17 cellular contexts compared by ENCODE assay signal in the genomic region with DNA sequence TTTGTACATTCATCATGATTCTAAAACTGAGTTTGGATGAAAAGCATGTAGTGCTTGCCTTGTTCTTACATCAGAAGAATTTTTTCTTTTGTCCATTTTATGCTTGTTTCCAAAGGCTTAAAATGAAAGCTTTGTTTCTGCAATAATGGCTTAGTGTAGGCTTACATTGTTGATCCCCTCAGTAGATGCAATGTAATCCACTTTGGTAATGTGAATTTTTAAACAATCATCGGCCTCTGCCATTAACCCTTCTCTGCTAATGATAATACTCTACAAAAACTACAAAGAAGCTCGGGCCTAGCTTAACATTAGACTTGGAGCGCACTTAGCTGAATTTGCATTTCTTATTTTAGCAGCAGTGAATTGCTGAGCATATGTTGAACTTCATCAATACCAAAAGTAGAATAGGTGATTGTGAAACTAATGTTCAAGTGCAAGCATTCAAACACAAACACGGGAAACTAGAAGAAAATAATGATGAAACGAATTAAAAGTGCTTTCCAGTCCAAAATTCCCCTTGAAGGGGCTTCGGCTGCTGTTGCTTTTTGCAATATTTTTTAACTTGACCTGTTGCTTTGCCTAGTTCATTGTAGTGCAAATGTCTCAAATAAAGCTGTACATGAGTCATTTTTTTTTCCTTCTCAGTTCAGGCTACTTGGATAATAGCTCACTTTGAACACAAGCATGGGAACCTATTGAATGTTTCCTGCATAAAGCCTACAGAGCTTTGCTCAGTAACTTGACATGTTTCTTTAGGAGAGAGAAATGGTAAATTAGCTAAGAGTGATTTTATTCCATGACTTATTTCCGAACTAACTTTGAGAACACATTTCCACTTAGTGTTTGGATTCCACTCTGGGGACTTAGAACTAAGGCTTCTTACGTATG.
DNase-seq lines count a peak whose midpoint lies in the region; TF ChIP-seq lines count a peak whose summit lies in the region.
"Had no signal": no experiment of that assay in that cellular context is flagged by ENCODE, and none has a peak within 500 bp of the region (broad histone marks: within the 10 kb centered on the region; RNA-seq: fewer than 3 reads in every experiment).

No MANE protein-coding gene starts in this region.

- H3K27ac Mint-ChIP-seq in HFFc6 (peak overlapping the region; percentile 36), type B pancreatic cell (no peak overlapping the region)
- H3K27ac Mint-ChIP-seq: activated CD8-positive, alpha-beta T cell treated with anti-CD3 and anti-CD28 coated beads, Interleukin-2, amount 10 ng/mL, durations not matched to agents 7 days and 5 days; naive B cell had no signal

- H3K36me3 Mint-ChIP-seq in HFFc6 (ENCODE audit: low read depth) (peaks cover 20% of the 10 kb centered on the region), type B pancreatic cell (no peaks in the 10 kb centered on the region)
- H3K36me3 Mint-ChIP-seq: naive B cell had no signal

- peak overlapping the region; percentile 33 for H3K4me3 Mint-ChIP-seq in HFFc6
- no peak overlapping the region for H3K4me3 Mint-ChIP-seq in type B pancreatic cell
- H3K4me3 Mint-ChIP-seq: activated CD8-positive, alpha-beta T cell treated with anti-CD3 and anti-CD28 coated beads, Interleukin-2, amount 10 ng/mL, durations not matched to agents 7 days and 5 days; naive B cell had no signal

- DNase-seq in HFFc6 (no peak), inferior parietal cortex (ENCODE audit: extremely low spot score) (peak; percentile 76), superior temporal gyrus (ENCODE audit: extremely low spot score) (peak; percentile 92), SKM-1 treated with dmso at 0.1 percent for 144 hours (lab: John Stamatoyannopoulos, UW; ENCODE audit: unreplicated experiment) (no peak), type B pancreatic cell (ENCODE audit: extremely low spot score, unreplicated experiment) (no peak), NCI-H774 (lab: John Stamatoyannopoulos, UW) (no peak)
- DNase-seq: activated CD8-positive, alpha-beta T cell treated with anti-CD3 and anti-CD28 coated beads, Interleukin-2, amount 10 ng/mL, durations not matched to agents 7 days and 5 days; activated effector memory CD4-positive, alpha-beta T cell treated with anti-CD3 and anti-CD28 coated beads, Interleukin-2, amount 50 U/mL, for 16 hours; body of pancreas; effector memory CD4-positive, alpha-beta T cell; kidney glomerular epithelial cell; naive B cell; NCI-H1436 treated with DMSO at 0.1 percent for 48 hours; NCI-H748 treated with DMSO at 0.1 percent for 48 hours; stomach; T1000 had no signal

- no peaks in the 10 kb centered on the region for H3K27me3 Mint-ChIP-seq in HFFc6 (ENCODE audit: insufficient read depth)
- peaks cover 2% of the 10 kb centered on the region for H3K27me3 Mint-ChIP-seq in type B pancreatic cell
- H3K27me3 Mint-ChIP-seq: naive B cell had no signal

- H3K9me3 Mint-ChIP-seq in HFFc6 (no peaks in the 10 kb centered on the region), type B pancreatic cell (no peaks in the 10 kb centered on the region)
- H3K9me3 Mint-ChIP-seq: naive B cell had no signal

- no peak for TF ChIP-seq CTCF in HFFc6 (IDR thresholded peaks at IDR 0.05)
- TF ChIP-seq CTCF in type B pancreatic cell (conservative IDR thresholded peaks at IDR 0.05) = no peak

- H3K4me1 Mint-ChIP-seq in HFFc6 (ENCODE audit: low read depth) = peaks cover 65% of the 10 kb centered on the region
- peaks cover 38% of the 10 kb centered on the region for H3K4me1 Mint-ChIP-seq in type B pancreatic cell (ENCODE audit: unreplicated experiment)
- H3K4me1 Mint-ChIP-seq: naive B cell had no signal

- H3K27ac ChIP-seq in angular gyrus (ENCODE audit: low read depth, low read length) = peak overlapping the region; percentile 98
- H3K27ac ChIP-seq: body of pancreas, stomach had no signal

Comparison
In these comparisons a context has a peak if more than half of its experiments do, and no peak if none do; other contexts are left out.
1. DNase-seq: peak in inferior parietal cortex (single experiment) and superior temporal gyrus (single experiment); none in HFFc6 (single experiment), SKM-1 treated with dmso at 0.1 percent for 144 hours (single experiment), type B pancreatic cell (single experiment) and NCI-H774 (single experiment).